Comparison of ENCODE assay signal across 7 cellular contexts in genomic region chr2:96867756-96868554, GRCh38. TPM values are rescaled to one million over a fixed set of nuclear protein-coding genes. Genes with fewer than 3 reads are reported as not detected.
DNase-seq lines count a peak whose midpoint lies in the region; ATAC-seq and TF ChIP-seq lines count a peak whose summit lies in the region.

No MANE protein-coding gene starts in this region.

- peaks cover 5% of the 10 kb centered on the region; the same call in 1 of the 2 replicates for H3K79me2 ChIP-seq in KMS-11 (ENCODE audit: insufficient read depth, low read depth)

- no peak for TF ChIP-seq POLR2A in body of pancreas (IDR thresholded peaks at IDR 0.05)
- no peak for TF ChIP-seq POLR2A in lower leg skin (IDR thresholded peaks at IDR 0.05)

- H3K36me3 ChIP-seq in KMS-11 (ENCODE audit: insufficient read depth), result peaks cover 2% of the 10 kb centered on the region; the same call in 1 of the 2 replicates
- H3K36me3 ChIP-seq in body of pancreas (replicated peaks in 1 of 2; ENCODE audit: insufficient read depth in 1 of 2, low read depth in 2 of 2), result peaks cover 0 to 12% of the 10 kb centered on the region in 2 donors
- H3K36me3 ChIP-seq in thymus (ENCODE audit: control insufficient read depth, insufficient read depth), result no peaks in the 10 kb centered on the region

- no peak for TF ChIP-seq CTCF in KMS-11 (conservative IDR thresholded peaks at IDR 0.05; ENCODE audit: low read depth, low read length)
- TF ChIP-seq CTCF in body of pancreas (IDR thresholded peaks at IDR 0.05), result no peak
- TF ChIP-seq CTCF in lower leg skin (IDR thresholded peaks at IDR 0.05), result no peak

- peak; percentile 24 for ATAC-seq in GM18909 (IDR thresholded peaks at IDR 0.05; ENCODE audit: poor library complexity, unreplicated experiment)
- ATAC-seq in body of pancreas, result no peak
- ATAC-seq in GM21423 (IDR thresholded peaks at IDR 0.05; ENCODE audit: unreplicated experiment), result no peak

- peak overlapping the region; percentile 79 for H2AFZ ChIP-seq in KMS-11 (ENCODE audit: low read depth)

- no peaks in the 10 kb centered on the region for H3K9me3 ChIP-seq in body of pancreas
- H3K9me3 ChIP-seq in thymus (ENCODE audit: control insufficient read depth), result no peaks in the 10 kb centered on the region

- 31 to 34% methylated on average over 15 to 27 of the region's 27 CpGs for WGBS in body of pancreas, 2 donors
- WGBS in lower leg skin, 2 donors, result 8 to 13% methylated on average over 26 to 27 of the region's 27 CpGs
- WGBS in thymus, result 26% methylated on average over 27 of the region's 27 CpGs

- intact Hi-C loops in body of pancreas (cut with DNase I) (no loop called here), lower leg skin (cut with DNase I; ENCODE audit: low total_unique reads) (no loop called here)

- H3K4me3 ChIP-seq in KMS-11 (IDR thresholded peaks at IDR 0.05; ENCODE audit: insufficient read depth, low read depth, low read length), result peak overlapping the region; percentile 65
- peak overlapping the region; percentile 90 to 91 for H3K4me3 ChIP-seq in body of pancreas
- H3K4me3 ChIP-seq in lower leg skin (ENCODE audit: low read depth, poor library complexity, severe bottlenecking), result peak overlapping the region; percentile 74
- peak overlapping the region; percentile 54 for H3K4me3 ChIP-seq in thymus (ENCODE audit: low read length)

- DNase-seq in body of pancreas (no peak), lower leg skin (ENCODE audit: low spot score in 2 of 2) (no peak), COLO829 (ENCODE audit: low spot score) (no peak)

- H4K20me1 ChIP-seq in KMS-11 (ENCODE audit: insufficient read depth), result no peaks in the 10 kb centered on the region

- peak overlapping the region; percentile 96 for H3K9ac ChIP-seq in KMS-11

- H3K27ac ChIP-seq in KMS-11 (peak overlapping the region; percentile 76), body of pancreas (peak overlapping the region in 3 of 4 donors; percentile 78 to 95 (median 86)), thymus (ENCODE audit: low read depth) (peak overlapping the region; percentile 47)

- H3K4me1 ChIP-seq in KMS-11 (ENCODE audit: low read depth, poor library complexity, severe bottlenecking) (no peaks in the 10 kb centered on the region), body of pancreas (peaks cover 40% of the 10 kb centered on the region), thymus (ENCODE audit: control insufficient read depth, insufficient read depth, low read length) (peaks cover 10% of the 10 kb centered on the region)

- H3K27me3 ChIP-seq in KMS-11 (ENCODE audit: insufficient read depth, low read depth), result no peaks in the 10 kb centered on the region
- H3K27me3 ChIP-seq in body of pancreas, result no peaks in the 10 kb centered on the region
- peaks cover 54% of the 10 kb centered on the region for H3K27me3 ChIP-seq in thymus (ENCODE audit: control insufficient read depth, insufficient read depth)

- peak overlapping the region; percentile 73 for H3K4me2 ChIP-seq in KMS-11

RNA-seq across cellular contexts. Expression of gene SEMA4C, which starts 1.9 kb away (rescaled TPM):
- total RNA-seq in body of pancreas (10 to 100 TPM; 11.2 to 13.7 TPM), lower leg skin (10 to 100 TPM; 23.5 to 42.7 (median 30.2) TPM)
- 14.1 TPM for polyA plus RNA-seq in thymus

RNA-seq across cellular contexts. Expression of gene ANKRD39, which starts 10.1 kb away (rescaled TPM):
- total RNA-seq in body of pancreas, result 10 to 100 TPM in 1 of 2 donors, 1 to 10 TPM in 1; 2.3 to 14.3 TPM
- 10 to 100 TPM in 3 of 4 donors, 1 to 10 TPM in 1; 7.6 to 15.3 (median 14.4) TPM for total RNA-seq in lower leg skin
- polyA plus RNA-seq in thymus, result 10.0 TPM

RNA-seq across cellular contexts. Expression of gene ANKRD23, which starts 24.1 kb away (rescaled TPM):
- 10 to 100 TPM in 1 of 2 donors, 1 to 10 TPM in 1; 4.2 to 12.9 TPM for total RNA-seq in body of pancreas
- 10 to 100 TPM in 1 of 4 donors, 1 to 10 TPM in 3; 4.9 to 12.4 (median 8.8) TPM for total RNA-seq in lower leg skin
- polyA plus RNA-seq in thymus, result 7.5 TPM

RNA-seq across cellular contexts. Expression of gene CNNM3, which starts 51.9 kb away (rescaled TPM):
- total RNA-seq in body of pancreas (10 to 100 TPM; 18.2 to 57.7 TPM), lower leg skin (10 to 100 TPM; 15.4 to 30.0 (median 18.8) TPM)
- 7.3 TPM for polyA plus RNA-seq in thymus
